ENCODE assay signal across 8 cellular contexts in genomic region chr1:67500413-67500959, GRCh38.
DNase-seq lines count a peak whose midpoint lies in the region; ATAC-seq and TF ChIP-seq lines count a peak whose summit lies in the region.

No MANE protein-coding gene starts in this region.

- no peaks in the 10 kb centered on the region for H3K4me1 ChIP-seq in ACC112 (ENCODE audit: control insufficient read depth, insufficient read depth, low read length, unreplicated experiment)
- H3K4me1 ChIP-seq in ascending aorta, result no peaks in the 10 kb centered on the region

- no peaks in the 10 kb centered on the region for H3K9me3 ChIP-seq in ascending aorta

- no peak overlapping the region for H2AFZ ChIP-seq in ACC112 (ENCODE audit: low read length, unreplicated experiment)

- 0 out of 2 replicates have a peak overlapping the region, but pooled peaks have one; percentile 39 for H3K4me3 ChIP-seq in ACC112 (ENCODE audit: low read depth, low read length)
- H3K4me3 ChIP-seq in ascending aorta, result no peak overlapping the region
- no peak overlapping the region for H3K4me3 ChIP-seq in skeletal muscle cell (ENCODE audit: low read depth, low read length)

- H3K36me3 ChIP-seq in ACC112 (ENCODE audit: insufficient read depth, low read length) (no peaks in the 10 kb centered on the region), ascending aorta (no peaks in the 10 kb centered on the region)

- no peaks in the 10 kb centered on the region for H3K79me2 ChIP-seq in ACC112 (ENCODE audit: control insufficient read depth, insufficient read depth, low read length, unreplicated experiment)

- H3K27me3 ChIP-seq in ACC112 (ENCODE audit: insufficient read depth, low read length) (0 out of 2 replicates have a peak, but pooled peaks cover 13% of the 10 kb centered on the region), ascending aorta (no peaks in the 10 kb centered on the region)

- intact Hi-C loops in ascending aorta (cut with DNase I), result loop anchor here (1.0 to 2.0 kb wide), 3 partner anchors 72 to 286 kb away; no protein-coding TSS in a partner anchor

- TF ChIP-seq CTCF in ascending aorta (IDR thresholded peaks at IDR 0.05), result peak; percentile 93 to 98 (median 96)

- ATAC-seq in GM18519 (IDR thresholded peaks at IDR 0.05; ENCODE audit: low FRiP score, unreplicated experiment), result peak; percentile 99
- ATAC-seq in HG03039 (IDR thresholded peaks at IDR 0.05; ENCODE audit: unreplicated experiment), result peak; percentile 95

- H3K27ac ChIP-seq in ACC112 (ENCODE audit: low read depth, low read length), result no peak overlapping the region
- H3K27ac ChIP-seq in ascending aorta, result no peak overlapping the region

- peak; percentile 83 to 87 for DNase-seq in NCI-H1930 (lab: John Stamatoyannopoulos, UW)
- DNase-seq in T-helper 9 cell, result peak; percentile 80
- DNase-seq in ascending aorta (ENCODE audit: low spot score in 2 of 2), result peak; percentile 31 to 91
- peak; percentile 22 to 68 for DNase-seq in hippocampal formation (lab: John Stamatoyannopoulos, UW)
- DNase-seq in skeletal muscle cell (ENCODE audit: low read depth), result peak; percentile 31

Comparison
In these comparisons a context has a peak if more than half of its experiments do, and no peak if none do; other contexts are left out.
1. DNase-seq: peak in every context shown above with its lines; median percentile 85 in NCI-H1930; 80 in T-helper 9 cell; 61 in ascending aorta; 45 in hippocampal formation; 31 in skeletal muscle cell.